In genomic region chr2:8590940-8591339, GRCh38 we compare ENCODE assay signal across 18 cellular contexts.
A peak's percentile ranks its signal among the peaks of the same experiment; 100 is the strongest.
DNase-seq lines count a peak whose midpoint lies in the region; ATAC-seq lines count a peak whose summit lies in the region.
"Had no signal": no experiment of that assay in that cellular context is flagged by ENCODE, and none has a peak within 500 bp of the region (broad histone marks: within the 10 kb centered on the region; RNA-seq: fewer than 3 reads in every experiment).

No MANE protein-coding gene starts in this region.

- intact Hi-C loops in left ventricle myocardium superior (cut with micrococcal nuclease): no loop called here

- ATAC-seq in left ventricle myocardium superior (peak; percentile 53), HG03342 (IDR thresholded peaks at IDR 0.05; ENCODE audit: unreplicated experiment) (no peak)

- DNase-seq in DMS79 treated with DMSO at 0.1 percent for 48 hours (lab: John Stamatoyannopoulos, UW) (peak; percentile 5), DMS79 (lab: John Stamatoyannopoulos, UW) (no peak), NCI-H187 (lab: John Stamatoyannopoulos, UW) (peak; percentile 36 to 56), NCI-H69 (lab: John Stamatoyannopoulos, UW) (peak; percentile 38), left ventricle myocardium superior (no peak), RPMI8226 (no peak)
- DNase-seq in stimulated activated CD4-positive, alpha-beta T cell treated with anti-CD3 and anti-CD28 coated beads, Interleukin-4, amount 100 ng/mL, for 24 hours: no peak
- DNase-seq: 8988T; activated CD4-positive, alpha-beta memory T cell treated with anti-CD3 and anti-CD28 coated beads, Interleukin-2, amount 10 ng/mL, durations not matched to agents 7 days and 5 days; activated T-cell treated with anti-CD3 and anti-CD28 coated beads for 4 hours; adrenal gland; Caco-2; H9; Kasumi-1; NCI-H1092 treated with DMSO at 0.1 percent for 48 hours; stomach; transverse colon had no signal

Comparison
In these comparisons a context has a peak if more than half of its experiments do, and no peak if none do; other contexts are left out.
1. DNase-seq: peak in DMS79 treated with DMSO at 0.1 percent for 48 hours (single experiment), NCI-H187 (2 of 2) and NCI-H69 (single experiment); none in DMS79 (single experiment), left ventricle myocardium superior (single experiment), stimulated activated CD4-positive, alpha-beta T cell treated with anti-CD3 and anti-CD28 coated beads, Interleukin-4, amount 100 ng/mL, for 24 hours (single experiment) and RPMI8226 (single experiment).